ENCODE assay signal across 26 cellular contexts in genomic region chr11:103676413-103676812, GRCh38.
DNase-seq lines count a peak whose midpoint lies in the region; ATAC-seq and TF ChIP-seq lines count a peak whose summit lies in the region.
"Had no signal": no experiment of that assay in that cellular context is flagged by ENCODE, and none has a peak within 500 bp of the region (broad histone marks: within the 10 kb centered on the region; RNA-seq: fewer than 3 reads in every experiment).

No MANE protein-coding gene starts in this region.

- H3K4me3 Mint-ChIP-seq in HFFc6, result no peak overlapping the region
- H3K4me3 Mint-ChIP-seq: CD4-positive, alpha-beta memory T cell; GM23338 had no signal

- H3K4me3 ChIP-seq in AG10803 (ENCODE audit: low read length) (no peak overlapping the region), adipocyte (ENCODE audit: low read length) (no peak overlapping the region), right cardiac atrium (ENCODE audit: low read length) (no peak overlapping the region)
- H3K4me3 ChIP-seq: A549; BLaER1 treated with 17β-estradiol and CSF1 and Interleukin-3, amounts not matched to agents 10 nM and 100 nM; GM23338 had no signal

- H3K9me3 Mint-ChIP-seq in HFFc6, result no peaks in the 10 kb centered on the region
- H3K9me3 Mint-ChIP-seq: CD4-positive, alpha-beta memory T cell; GM23338 had no signal

- ATAC-seq in right cardiac atrium (no peak), HG03045 (IDR thresholded peaks at IDR 0.05; ENCODE audit: unreplicated experiment) (no peak), GM18519 (IDR thresholded peaks at IDR 0.05; ENCODE audit: low FRiP score, unreplicated experiment) (no peak)
- ATAC-seq: A549, GM23338, PC-3 had no signal

- no peak overlapping the region for H3K27ac Mint-ChIP-seq in HFFc6
- H3K27ac Mint-ChIP-seq: CD4-positive, alpha-beta memory T cell; GM23338 had no signal

- no peaks in the 10 kb centered on the region for H3K27me3 Mint-ChIP-seq in HFFc6 (ENCODE audit: insufficient read depth)

- whole genome bisulfite sequencing in right cardiac atrium, result 75% methylated on average over 1 of the region's 1 CpG

- H3K4me1 ChIP-seq in adipocyte (ENCODE audit: control insufficient read depth, insufficient read depth, low read length), result peaks cover 19% of the 10 kb centered on the region
- no peaks in the 10 kb centered on the region for H3K4me1 ChIP-seq in right cardiac atrium (ENCODE audit: control insufficient read depth, insufficient read depth, low read length)
- H3K4me1 ChIP-seq: Caco-2 had no signal

- H3K27ac ChIP-seq in right cardiac atrium (ENCODE audit: low read length), result no peak overlapping the region
- H3K27ac ChIP-seq: A549; BLaER1 treated with 17β-estradiol and CSF1 and Interleukin-3, amounts not matched to agents 10 nM and 100 nM; HL-60 had no signal

- H3K36me3 Mint-ChIP-seq in HFFc6 (ENCODE audit: low read depth), result no peaks in the 10 kb centered on the region
- H3K36me3 Mint-ChIP-seq: CD4-positive, alpha-beta memory T cell had no signal

- intact Hi-C loops in right cardiac atrium (cut with DNase I), result no loop called here

- no peak for TF ChIP-seq CTCF in AG10803 (conservative IDR thresholded peaks at IDR 0.05; ENCODE audit: low read length)
- TF ChIP-seq CTCF in HFFc6 (IDR thresholded peaks at IDR 0.05), result no peak

- H3K9me3 ChIP-seq in adipocyte (ENCODE audit: control insufficient read depth, low read length), result no peaks in the 10 kb centered on the region
- H3K9me3 ChIP-seq in right cardiac atrium (ENCODE audit: control insufficient read depth, low read length), result no peaks in the 10 kb centered on the region
- H3K9me3 ChIP-seq: A549; BLaER1 treated with 17β-estradiol and CSF1 and Interleukin-3, amounts not matched to agents 10 nM and 100 nM; Caco-2 had no signal

- DNase-seq in AG10803 (ENCODE audit: low read depth), result peak; percentile 73
- DNase-seq in HFFc6, result peak; percentile 3
- DNase-seq in adipocyte (ENCODE audit: low read depth), result peak; percentile 50
- peak; percentile 35 for DNase-seq in iris pigment epithelial cell (ENCODE audit: low read depth)
- DNase-seq in right cardiac atrium, result no peak
- no peak for DNase-seq in stimulated activated CD4-positive, alpha-beta T cell treated with anti-CD3 and anti-CD28 coated beads, Interleukin-12 subunit alpha, Interleukin-12 subunit beta, amount 100 ng/mL, for 4 hours
- DNase-seq: Caco-2; CD4-positive, alpha-beta memory T cell; DMS 273 treated with DMSO at 0.1 percent for 48 hours; DMS79 treated with DMSO at 0.1 percent for 48 hours; KG1; NCI-H1105; NCI-H146; NCI-H2029; NCI-H345; NCI-H524; NCI-H774; NK-92 treated with Interleukin-12 subunit alpha and Interleukin-12 subunit beta, amount 100 ng/mL, for 24 hours; PC-3; Right ventricle myocardium superior had no signal

- H3K4me1 Mint-ChIP-seq in HFFc6 (ENCODE audit: low read depth), result peaks cover 37% of the 10 kb centered on the region
- H3K4me1 Mint-ChIP-seq: CD4-positive, alpha-beta memory T cell; GM23338 had no signal

- no peaks in the 10 kb centered on the region for H3K27me3 ChIP-seq in adipocyte (replicated peaks; ENCODE audit: control insufficient read depth, insufficient read depth, low read length)
- no peaks in the 10 kb centered on the region for H3K27me3 ChIP-seq in right cardiac atrium (ENCODE audit: control insufficient read depth, insufficient read depth)
- H3K27me3 ChIP-seq: BLaER1 treated with 17β-estradiol and CSF1 and Interleukin-3, amounts not matched to agents 10 nM and 100 nM had no signal

- peaks cover 11% of the 10 kb centered on the region for H3K36me3 ChIP-seq in adipocyte (ENCODE audit: control insufficient read depth, insufficient read depth, low read length, severe bottlenecking)
- H3K36me3 ChIP-seq: BLaER1 treated with 17β-estradiol and CSF1 and Interleukin-3, amounts not matched to agents 10 nM and 100 nM had no signal

- H3K9ac ChIP-seq in adipocyte (ENCODE audit: low read length), result no peak overlapping the region
- H3K9ac ChIP-seq: BLaER1 treated with 17β-estradiol and CSF1 and Interleukin-3, amounts not matched to agents 10 nM and 100 nM had no signal

Comparison
In these comparisons a context has a peak if more than half of its experiments do, and no peak if none do; other contexts are left out.
1. DNase-seq: peak in AG10803 (single experiment), HFFc6 (single experiment), adipocyte (single experiment) and iris pigment epithelial cell (single experiment); none in right cardiac atrium (0 of 3) and stimulated activated CD4-positive, alpha-beta T cell treated with anti-CD3 and anti-CD28 coated beads, Interleukin-12 subunit alpha, Interleukin-12 subunit beta, amount 100 ng/mL, for 4 hours (single experiment).